ENCODE assay signal across 20 cellular contexts in the genomic region with DNA sequence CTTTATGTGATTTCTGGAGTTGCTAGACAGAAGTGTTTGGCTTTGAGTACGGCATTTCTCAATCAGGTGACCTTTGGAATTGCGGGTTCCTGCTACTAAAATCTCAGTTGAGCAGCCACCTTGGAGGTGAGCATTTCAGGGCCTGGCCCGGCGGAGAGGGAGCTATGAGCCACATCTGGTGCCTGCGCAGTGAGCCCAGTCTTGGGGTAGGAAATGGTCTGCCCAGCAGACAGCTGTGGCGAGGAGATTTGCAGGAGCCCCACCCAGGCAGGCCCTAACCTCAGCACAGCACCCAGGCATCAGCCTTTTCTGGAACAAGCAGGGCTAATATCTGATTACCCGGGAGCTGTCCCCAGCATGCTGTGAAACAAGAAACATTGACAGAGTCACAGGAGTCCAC.
DNase-seq lines count a peak whose midpoint lies in the region; ATAC-seq, FAIRE-seq and TF ChIP-seq lines count a peak whose summit lies in the region.
"Had no signal": no experiment of that assay in that cellular context is flagged by ENCODE, and none has a peak within 500 bp of the region (broad histone marks: within the 10 kb centered on the region; RNA-seq: fewer than 3 reads in every experiment).

No MANE protein-coding gene starts in this region.

- intact Hi-C loops in HepG2 (cut with micrococcal nuclease; ENCODE audit: unreplicated experiment), result loop anchor here (5.0 kb wide), 1 partner anchor 377 kb away; no protein-coding TSS in a partner anchor

- peak overlapping the region; percentile 39 for H3K27ac ChIP-seq in HepG2 (ENCODE audit: extremely low read length, insufficient read depth, low read length)
- no peak overlapping the region for H3K27ac ChIP-seq in neuronal stem cell (replicated peaks; ENCODE audit: low read length)
- H3K27ac ChIP-seq in small intestine (ENCODE audit: low read depth in 1 of 2, low read length in 1 of 2), result peak overlapping the region in 1 of 2 donors; percentile 8
- H3K27ac ChIP-seq: 22Rv1, GM23248 had no signal

- H3K4me1 ChIP-seq in HepG2 (ENCODE audit: insufficient read depth, low read length) (peaks cover 28% of the 10 kb centered on the region), neuronal stem cell (ENCODE audit: control insufficient read depth in 2 of 2, insufficient read depth in 1 of 2, low read depth in 1 of 2, low read length in 2 of 2) (peaks cover 6 to 19% of the 10 kb centered on the region in 2 donors), small intestine (ENCODE audit: control insufficient read depth in 2 of 2, insufficient read depth in 1 of 2, low read depth in 1 of 2, low read length in 1 of 2) (peaks cover 0 to 7% of the 10 kb centered on the region in 2 donors)
- H3K4me1 ChIP-seq: BE2C had no signal

- no peaks in the 10 kb centered on the region for H3K79me1 ChIP-seq in neuronal stem cell (ENCODE audit: low read depth, low read length)

- H2AK5ac ChIP-seq in neuronal stem cell (ENCODE audit: low read depth, low read length), result peak overlapping the region; percentile 62

- peak overlapping the region; percentile 51 for H3K18ac ChIP-seq in neuronal stem cell (ENCODE audit: low read length)

- H2BK120ac ChIP-seq in neuronal stem cell (ENCODE audit: low read depth, low read length), result no peak overlapping the region

- H2BK12ac ChIP-seq in neuronal stem cell (ENCODE audit: low read length), result no peak overlapping the region

- 33% methylated on average over 5 of the region's 7 CpGs for whole genome bisulfite sequencing in HepG2 (ENCODE audit: low lambda C conversion rate)
- no CpG with 5 or more reads among the region's 7 CpGs for WGBS in neuronal stem cell (ENCODE audit: extremely low coverage in 2 of 2, insufficient read length in 2 of 2, insufficient replicate concordance in 1 of 2), 2 donors
- WGBS in small intestine, 3 donors, result 15 to 67% (median 32%) methylated on average over 7 of the region's 7 CpGs

- H3K4me3 ChIP-seq in HepG2 (replicated peaks in 1 of 3; ENCODE audit: insufficient read depth in 1 of 3, low read depth in 2 of 3, low read length in 3 of 3), result peak overlapping the region in 1 of 3 experiments; percentile 6; a peak in 1 of 6 replicates
- no peak overlapping the region for H3K4me3 ChIP-seq in neuronal stem cell (ENCODE audit: low read length in 2 of 2)
- H3K4me3 ChIP-seq in small intestine (ENCODE audit: low read depth in 1 of 2, low read length in 2 of 2), result peak overlapping the region in 1 of 2 donors; percentile 35
- H3K4me3 ChIP-seq: GM23248, K562 had no signal

- H3K27me3 ChIP-seq in HepG2 (ENCODE audit: control insufficient read depth in 1 of 2, insufficient read depth in 2 of 2, low read length in 2 of 2), result no peaks in the 10 kb centered on the region
- H3K27me3 ChIP-seq in neuronal stem cell (ENCODE audit: control insufficient read depth in 3 of 3, insufficient read depth in 3 of 3, low read depth in 1 of 3, low read length in 3 of 3), result no peaks in the 10 kb centered on the region
- no peaks in the 10 kb centered on the region for H3K27me3 ChIP-seq in small intestine (ENCODE audit: control insufficient read depth in 2 of 2, insufficient read depth in 2 of 2, low read length in 2 of 2)
- H3K27me3 ChIP-seq: BE2C had no signal

- no peak overlapping the region for H3K9ac ChIP-seq in HepG2 (ENCODE audit: insufficient read depth, low read depth, low read length)
- no peak overlapping the region for H3K9ac ChIP-seq in neuronal stem cell (ENCODE audit: low read depth, low read length, poor library complexity)
- H3K9ac ChIP-seq: GM23248 had no signal

- peak overlapping the region; percentile 77 for H3K14ac ChIP-seq in neuronal stem cell (ENCODE audit: low read length)

- TF ChIP-seq CTCF in HepG2 (CRISPR knock-in tag; IDR thresholded peaks at IDR 0.05) (no peak), D721Med (IDR thresholded peaks at IDR 0.05; ENCODE audit: insufficient read depth, missing control alignments) (no peak)

- no peaks in the 10 kb centered on the region for H3K9me3 ChIP-seq in HepG2 (ENCODE audit: low read length)
- no peaks in the 10 kb centered on the region for H3K9me3 ChIP-seq in neuronal stem cell (replicated peaks in 1 of 2; ENCODE audit: control insufficient read depth in 2 of 2, insufficient read depth in 1 of 2, low read depth in 1 of 2, low read length in 2 of 2)
- H3K9me3 ChIP-seq in small intestine (ENCODE audit: control insufficient read depth, low read depth), result no peaks in the 10 kb centered on the region
- H3K9me3 ChIP-seq: BE2C had no signal

- no peak overlapping the region for H2BK5ac ChIP-seq in neuronal stem cell (ENCODE audit: low read length)

- H2BK15ac ChIP-seq in neuronal stem cell (ENCODE audit: low read length), result peak overlapping the region; percentile 86

- no peak overlapping the region for H3K4ac ChIP-seq in neuronal stem cell (ENCODE audit: low read length)

- H3K36me3 ChIP-seq in HepG2 (replicated peaks in 1 of 2; ENCODE audit: control insufficient read depth in 1 of 2, insufficient read depth in 2 of 2, low read length in 2 of 2) (no peaks in the 10 kb centered on the region), neuronal stem cell (replicated peaks in 1 of 2; ENCODE audit: control insufficient read depth in 2 of 2, insufficient read depth in 2 of 2, low read length in 2 of 2) (no peaks in the 10 kb centered on the region), small intestine (ENCODE audit: control insufficient read depth in 2 of 2, insufficient read depth in 2 of 2, low read length in 2 of 2) (no peaks in the 10 kb centered on the region)
- H3K36me3 ChIP-seq: BE2C had no signal

- POLR2A ChIA-PET in HepG2 (lab: Yijun Ruan, JAX), result no interaction called here

- in situ Hi-C loops in HepG2 (cut with HindIII; ENCODE audit: extremely low pct_ligation_motif_present, low pct_unique_long_range_greater_than_20kb), result no loop called here

- FAIRE-seq in HepG2 (lab: Jason Lieb, UNC) (no peak), small intestine (lab: Jason Lieb, UNC) (no peak), D721Med (lab: Jason Lieb, UNC) (no peak)
- FAIRE-seq: K562 had no signal

- H3K79me2 ChIP-seq in HepG2 (ENCODE audit: insufficient read depth, low read length), result no peaks in the 10 kb centered on the region

- H3K4me2 ChIP-seq in HepG2 (ENCODE audit: low read depth, low read length) (peak overlapping the region; percentile 44), neuronal stem cell (ENCODE audit: insufficient read depth, low read length, poor library complexity, severe bottlenecking) (no peak overlapping the region)

- no TSS peak for BruUV-seq in HepG2 (replicated peaks; lab: Mats Ljungman, UMichigan)

- H3K23ac ChIP-seq in neuronal stem cell (ENCODE audit: low read depth, low read length, poor library complexity), result peak overlapping the region; percentile 48

- TF ChIP-seq POLR2A in HepG2 (IDR thresholded peaks at IDR 0.05; ENCODE audit: insufficient read depth in 1 of 2, low read depth in 2 of 2, low read length in 2 of 2), result no peak

- H4K91ac ChIP-seq in neuronal stem cell (ENCODE audit: low read depth, low read length, poor library complexity), result no peak overlapping the region

- no peak for TF ChIP-seq RAD21 in HepG2 (CRISPR knock-in tag; IDR thresholded peaks at IDR 0.05)

- no peaks in the 10 kb centered on the region for H4K20me1 ChIP-seq in HepG2 (ENCODE audit: insufficient read depth, low read length)

- ATAC-seq in HepG2 (peak; percentile 40), GM19455 (IDR thresholded peaks at IDR 0.05; ENCODE audit: unreplicated experiment) (no peak)
- ATAC-seq: K562, PC-3 had no signal

- CTCF ChIA-PET in HepG2 (lab: Yijun Ruan, JAX; ENCODE audit: low intra/inter-chr PET ratio, low total read pairs), result no interaction called here

- TF ChIP-seq EP300 in HepG2 (IDR thresholded peaks at IDR 0.05; ENCODE audit: low read depth in 2 of 2, low read length in 2 of 2) (no peak), HepG2 (CRISPR knock-in tag; IDR thresholded peaks at IDR 0.05; ENCODE audit: borderline replicate concordance) (no peak)

- peak; percentile 3 for DNase-seq in activated effector memory CD4-positive, alpha-beta T cell treated with anti-CD3 and anti-CD28 coated beads, Interleukin-2, amount 50 U/mL, for 16 hours
- DNase-seq in activated effector memory CD4-positive, alpha-beta T cell treated with Interleukin-2 at 50 U/mL for 16 hours, result no peak
- DNase-seq in HepG2 (ENCODE audit: low spot score), result peak; percentile 8
- no peak for DNase-seq in neuronal stem cell (ENCODE audit: low spot score)
- peak; percentile 74 for DNase-seq in small intestine
- DNase-seq in HT-29 (ENCODE audit: low spot score), result no peak
- no peak for DNase-seq in D721Med (ENCODE audit: insufficient read length, low spot score)
- DNase-seq: BE2C, DMS53, GM23248, MV-4-11, NCI-H1417, NCI-H2029, NCI-H2171 treated with DMSO at 0.1 percent for 48 hours, NCI-H446 treated with DMSO at 0.1 percent for 48 hours, NCI-H82, PC-3 had no signal

- H4K8ac ChIP-seq in neuronal stem cell (ENCODE audit: low read depth, low read length), result no peak overlapping the region

- H2AFZ ChIP-seq in HepG2 (ENCODE audit: low read length), result no peak overlapping the region
- H2AFZ ChIP-seq in neuronal stem cell (ENCODE audit: low read length), result no peak overlapping the region
- H2AFZ ChIP-seq: GM23248 had no signal

TF ChIP-seq in HepG2, 621 proteins besides CTCF, POLR2A, EP300 and RAD21:
- TF ChIP-seq ZNF567 (CRISPR knock-in tag; IDR thresholded peaks at IDR 0.05; ENCODE audit: borderline replicate concordance) (no peak), HNF4A (CRISPR knock-in tag; IDR thresholded peaks at IDR 0.05) (peak; percentile 47; the same call in 1 of the 2 replicates), HNF4G (IDR thresholded peaks at IDR 0.05; ENCODE audit: borderline replicate concordance, low read depth, low read length) (peak; percentile 55; the same call in 1 of the 2 replicates), HNF4G (CRISPR knock-in tag; IDR thresholded peaks at IDR 0.05; ENCODE audit: borderline replicate concordance, low read depth) (no peak)

Comparison
In these comparisons a context has a peak if more than half of its experiments do, and no peak if none do; other contexts are left out.
1. DNase-seq: peak in activated effector memory CD4-positive, alpha-beta T cell treated with anti-CD3 and anti-CD28 coated beads, Interleukin-2, amount 50 U/mL, for 16 hours (single experiment), HepG2 (single experiment) and small intestine (single experiment); none in activated effector memory CD4-positive, alpha-beta T cell treated with Interleukin-2 at 50 U/mL for 16 hours (single experiment), neuronal stem cell (single experiment), HT-29 (single experiment) and D721Med (single experiment).